1 cellular context compared by ENCODE assay signal in the genomic region with DNA sequence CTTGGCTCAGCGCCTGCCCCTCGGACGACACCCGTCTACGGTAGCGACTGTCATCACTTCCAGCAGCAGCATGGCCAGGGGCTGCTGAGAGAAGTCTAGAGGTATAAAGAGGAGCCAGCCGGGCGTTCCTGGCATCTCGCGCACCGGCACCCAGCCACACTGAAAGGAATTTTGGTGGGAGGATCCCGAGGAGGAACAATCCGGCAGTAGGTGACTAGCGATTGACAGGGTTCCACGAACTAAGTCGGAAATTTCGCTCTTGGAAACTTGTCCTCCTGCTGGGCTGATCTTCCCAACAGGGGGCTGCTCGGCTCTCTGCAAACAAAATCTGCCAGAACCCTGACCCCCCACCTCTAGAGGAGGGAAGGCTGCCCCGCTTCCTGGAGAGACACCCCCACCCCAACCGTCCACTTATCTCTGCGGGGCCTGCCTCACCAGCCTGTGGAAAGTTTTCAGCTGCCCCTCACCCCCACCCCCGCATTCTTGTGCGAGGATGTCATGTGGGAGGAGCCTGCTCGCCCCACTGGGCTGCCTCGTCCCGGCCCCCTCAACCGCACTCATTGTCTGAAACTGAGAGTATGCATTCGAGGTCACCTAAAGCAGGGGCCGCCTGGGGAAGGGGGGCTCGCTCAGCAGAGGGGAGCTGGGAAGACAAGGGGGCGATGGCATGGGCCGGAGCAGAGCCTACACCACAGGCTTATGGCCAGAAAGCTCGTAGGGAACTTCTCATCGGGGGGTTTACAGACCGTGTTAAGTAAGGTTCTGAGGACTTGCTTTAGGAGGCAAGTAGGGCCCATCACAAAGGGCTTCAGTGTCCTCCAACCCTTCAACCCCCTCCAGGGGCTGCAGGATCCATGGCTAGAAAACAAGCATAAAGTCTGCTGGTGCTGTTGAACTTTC.
A peak's percentile ranks its signal among the peaks of the same experiment; 100 is the strongest.
TF ChIP-seq lines count a peak whose summit lies in the region.

No MANE protein-coding gene starts in this region.

TF ChIP-seq in HepG2, 621 proteins besides CTCF, POLR2A, EP300 and RAD21 (continued from another document and continues in another):
- TF ChIP-seq, protein P1, sequence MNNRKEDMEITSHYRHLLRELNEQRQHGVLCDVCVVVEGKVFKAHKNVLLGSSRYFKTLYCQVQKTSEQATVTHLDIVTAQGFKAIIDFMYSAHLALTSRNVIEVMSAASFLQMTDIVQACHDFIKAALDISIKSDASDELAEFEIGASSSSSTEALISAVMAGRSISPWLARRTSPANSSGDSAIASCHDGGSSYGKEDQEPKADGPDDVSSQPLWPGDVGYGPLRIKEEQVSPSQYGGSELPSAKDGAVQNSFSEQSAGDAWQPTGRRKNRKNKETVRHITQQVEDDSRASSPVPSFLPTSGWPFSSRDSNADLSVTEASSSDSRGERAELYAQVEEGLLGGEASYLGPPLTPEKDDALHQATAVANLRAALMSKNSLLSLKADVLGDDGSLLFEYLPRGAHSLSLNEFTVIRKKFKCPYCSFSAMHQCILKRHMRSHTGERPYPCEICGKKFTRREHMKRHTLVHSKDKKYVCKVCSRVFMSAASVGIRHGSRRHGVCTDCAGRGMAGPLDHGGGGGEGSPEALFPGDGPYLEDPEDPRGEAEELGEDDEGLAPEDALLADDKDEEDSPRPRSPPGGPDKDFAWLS (CRISPR knock-in tag; IDR thresholded peaks at IDR 0.05; ENCODE audit: borderline replicate concordance) = no peak
- TF ChIP-seq, protein P2, sequence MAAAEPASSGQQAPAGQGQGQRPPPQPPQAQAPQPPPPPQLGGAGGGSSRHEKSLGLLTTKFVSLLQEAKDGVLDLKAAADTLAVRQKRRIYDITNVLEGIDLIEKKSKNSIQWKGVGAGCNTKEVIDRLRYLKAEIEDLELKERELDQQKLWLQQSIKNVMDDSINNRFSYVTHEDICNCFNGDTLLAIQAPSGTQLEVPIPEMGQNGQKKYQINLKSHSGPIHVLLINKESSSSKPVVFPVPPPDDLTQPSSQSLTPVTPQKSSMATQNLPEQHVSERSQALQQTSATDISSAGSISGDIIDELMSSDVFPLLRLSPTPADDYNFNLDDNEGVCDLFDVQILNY (CRISPR knock-in tag; conservative IDR thresholded peaks at IDR 0.05) = no peak
- TF ChIP-seq ISX (CRISPR knock-in tag; conservative IDR thresholded peaks at IDR 0.05) (no peak), BHLHE40 (IDR thresholded peaks at IDR 0.05; ENCODE audit: low read length) (no peak), HDAC6 (IDR thresholded peaks at IDR 0.05; ENCODE audit: low read depth, low read length) (no peak), NR2F2 (IDR thresholded peaks at IDR 0.05; ENCODE audit: borderline replicate concordance, low read depth) (no peak), MED1 (CRISPR knock-in tag; IDR thresholded peaks at IDR 0.05) (peak; percentile 45), ZNF614 (CRISPR knock-in tag; IDR thresholded peaks at IDR 0.05; ENCODE audit: borderline replicate concordance) (no peak), CAMTA2 (CRISPR knock-in tag; IDR thresholded peaks at IDR 0.05; ENCODE audit: borderline replicate concordance) (no peak), ZSCAN25 (CRISPR knock-in tag; IDR thresholded peaks at IDR 0.05) (no peak), ZNF260 (CRISPR knock-in tag; IDR thresholded peaks at IDR 0.05; ENCODE audit: borderline replicate concordance, low read depth) (no peak), ZNF430 (CRISPR knock-in tag; IDR thresholded peaks at IDR 0.05) (0 out of 2 replicates have a peak, but pooled peaks have one; percentile 42), MED13 (CRISPR knock-in tag; IDR thresholded peaks at IDR 0.05) (no peak), MATR3 (CRISPR knock-in tag; IDR thresholded peaks at IDR 0.05) (no peak), ZFP41 (CRISPR knock-in tag; IDR thresholded peaks at IDR 0.05; ENCODE audit: borderline replicate concordance) (no peak), LCORL (IDR thresholded peaks at IDR 0.05) (no peak), LCORL (CRISPR knock-in tag; IDR thresholded peaks at IDR 0.05) (peak; percentile 73; the same call in 1 of the 2 replicates), RFX5 (IDR thresholded peaks at IDR 0.05; ENCODE audit: low read depth, low read length) (no peak), TARDBP (CRISPR knock-in tag; IDR thresholded peaks at IDR 0.05) (peak; percentile 89), ZFP36L2 (CRISPR knock-in tag; IDR thresholded peaks at IDR 0.05) (no peak), MIER2 (CRISPR knock-in tag; IDR thresholded peaks at IDR 0.05) (no peak), HIVEP1 (CRISPR knock-in tag; IDR thresholded peaks at IDR 0.05) (peak; percentile 60; the same call in 1 of the 2 replicates), ZNF577 (CRISPR knock-in tag; IDR thresholded peaks at IDR 0.05; ENCODE audit: borderline replicate concordance, low read depth) (no peak), ZFP37 (CRISPR knock-in tag; IDR thresholded peaks at IDR 0.05; ENCODE audit: borderline replicate concordance) (no peak), RFX1 (IDR thresholded peaks at IDR 0.05) (no peak), SCMH1 (CRISPR knock-in tag; IDR thresholded peaks at IDR 0.05; ENCODE audit: borderline replicate concordance) (no peak), ZNF678 (CRISPR knock-in tag; IDR thresholded peaks at IDR 0.05) (no peak), ZNF792 (CRISPR knock-in tag; IDR thresholded peaks at IDR 0.05) (0 out of 2 replicates have a peak, but pooled peaks have one; percentile 14), TP53 (CRISPR knock-in tag; conservative IDR thresholded peaks at IDR 0.05) (no peak), XBP1 (CRISPR knock-in tag; IDR thresholded peaks at IDR 0.05) (no peak), MYC (CRISPR knock-in tag; IDR thresholded peaks at IDR 0.05; ENCODE audit: borderline replicate concordance) (no peak), MEIS2 (CRISPR knock-in tag; IDR thresholded peaks at IDR 0.05) (no peak), ZBTB1 (CRISPR knock-in tag; IDR thresholded peaks at IDR 0.05; ENCODE audit: borderline replicate concordance) (no peak), KLF9 (CRISPR knock-in tag; IDR thresholded peaks at IDR 0.05; ENCODE audit: low read depth) (no peak), JDP2 (CRISPR knock-in tag; IDR thresholded peaks at IDR 0.05; ENCODE audit: borderline replicate concordance) (no peak), CREB1 (IDR thresholded peaks at IDR 0.05) (no peak), CREB1 (CRISPR knock-in tag; IDR thresholded peaks at IDR 0.05) (peak; percentile 64)
- TF ChIP-seq, protein P3, sequence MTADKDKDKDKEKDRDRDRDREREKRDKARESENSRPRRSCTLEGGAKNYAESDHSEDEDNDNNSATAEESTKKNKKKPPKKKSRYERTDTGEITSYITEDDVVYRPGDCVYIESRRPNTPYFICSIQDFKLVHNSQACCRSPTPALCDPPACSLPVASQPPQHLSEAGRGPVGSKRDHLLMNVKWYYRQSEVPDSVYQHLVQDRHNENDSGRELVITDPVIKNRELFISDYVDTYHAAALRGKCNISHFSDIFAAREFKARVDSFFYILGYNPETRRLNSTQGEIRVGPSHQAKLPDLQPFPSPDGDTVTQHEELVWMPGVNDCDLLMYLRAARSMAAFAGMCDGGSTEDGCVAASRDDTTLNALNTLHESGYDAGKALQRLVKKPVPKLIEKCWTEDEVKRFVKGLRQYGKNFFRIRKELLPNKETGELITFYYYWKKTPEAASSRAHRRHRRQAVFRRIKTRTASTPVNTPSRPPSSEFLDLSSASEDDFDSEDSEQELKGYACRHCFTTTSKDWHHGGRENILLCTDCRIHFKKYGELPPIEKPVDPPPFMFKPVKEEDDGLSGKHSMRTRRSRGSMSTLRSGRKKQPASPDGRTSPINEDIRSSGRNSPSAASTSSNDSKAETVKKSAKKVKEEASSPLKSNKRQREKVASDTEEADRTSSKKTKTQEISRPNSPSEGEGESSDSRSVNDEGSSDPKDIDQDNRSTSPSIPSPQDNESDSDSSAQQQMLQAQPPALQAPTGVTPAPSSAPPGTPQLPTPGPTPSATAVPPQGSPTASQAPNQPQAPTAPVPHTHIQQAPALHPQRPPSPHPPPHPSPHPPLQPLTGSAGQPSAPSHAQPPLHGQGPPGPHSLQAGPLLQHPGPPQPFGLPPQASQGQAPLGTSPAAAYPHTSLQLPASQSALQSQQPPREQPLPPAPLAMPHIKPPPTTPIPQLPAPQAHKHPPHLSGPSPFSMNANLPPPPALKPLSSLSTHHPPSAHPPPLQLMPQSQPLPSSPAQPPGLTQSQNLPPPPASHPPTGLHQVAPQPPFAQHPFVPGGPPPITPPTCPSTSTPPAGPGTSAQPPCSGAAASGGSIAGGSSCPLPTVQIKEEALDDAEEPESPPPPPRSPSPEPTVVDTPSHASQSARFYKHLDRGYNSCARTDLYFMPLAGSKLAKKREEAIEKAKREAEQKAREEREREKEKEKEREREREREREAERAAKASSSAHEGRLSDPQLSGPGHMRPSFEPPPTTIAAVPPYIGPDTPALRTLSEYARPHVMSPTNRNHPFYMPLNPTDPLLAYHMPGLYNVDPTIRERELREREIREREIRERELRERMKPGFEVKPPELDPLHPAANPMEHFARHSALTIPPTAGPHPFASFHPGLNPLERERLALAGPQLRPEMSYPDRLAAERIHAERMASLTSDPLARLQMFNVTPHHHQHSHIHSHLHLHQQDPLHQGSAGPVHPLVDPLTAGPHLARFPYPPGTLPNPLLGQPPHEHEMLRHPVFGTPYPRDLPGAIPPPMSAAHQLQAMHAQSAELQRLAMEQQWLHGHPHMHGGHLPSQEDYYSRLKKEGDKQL (CRISPR knock-in tag; IDR thresholded peaks at IDR 0.05; ENCODE audit: low read depth) = peak; percentile 44; the same call in 1 of the 2 replicates
- TF ChIP-seq, protein P4, sequence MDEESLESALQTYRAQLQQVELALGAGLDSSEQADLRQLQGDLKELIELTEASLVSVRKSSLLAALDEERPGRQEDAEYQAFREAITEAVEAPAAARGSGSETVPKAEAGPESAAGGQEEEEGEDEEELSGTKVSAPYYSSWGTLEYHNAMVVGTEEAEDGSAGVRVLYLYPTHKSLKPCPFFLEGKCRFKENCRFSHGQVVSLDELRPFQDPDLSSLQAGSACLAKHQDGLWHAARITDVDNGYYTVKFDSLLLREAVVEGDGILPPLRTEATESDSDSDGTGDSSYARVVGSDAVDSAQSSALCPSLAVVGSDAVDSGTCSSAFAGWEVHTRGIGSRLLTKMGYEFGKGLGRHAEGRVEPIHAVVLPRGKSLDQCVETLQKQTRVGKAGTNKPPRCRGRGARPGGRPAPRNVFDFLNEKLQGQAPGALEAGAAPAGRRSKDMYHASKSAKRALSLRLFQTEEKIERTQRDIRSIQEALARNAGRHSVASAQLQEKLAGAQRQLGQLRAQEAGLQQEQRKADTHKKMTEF (CRISPR knock-in tag; IDR thresholded peaks at IDR 0.05) = 0 out of 2 replicates have a peak, but pooled peaks have one; percentile 17
- TF ChIP-seq, protein P5, sequence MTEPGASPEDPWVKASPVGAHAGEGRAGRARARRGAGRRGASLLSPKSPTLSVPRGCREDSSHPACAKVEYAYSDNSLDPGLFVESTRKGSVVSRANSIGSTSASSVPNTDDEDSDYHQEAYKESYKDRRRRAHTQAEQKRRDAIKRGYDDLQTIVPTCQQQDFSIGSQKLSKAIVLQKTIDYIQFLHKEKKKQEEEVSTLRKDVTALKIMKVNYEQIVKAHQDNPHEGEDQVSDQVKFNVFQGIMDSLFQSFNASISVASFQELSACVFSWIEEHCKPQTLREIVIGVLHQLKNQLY (CRISPR knock-in tag; IDR thresholded peaks at IDR 0.05) = no peak
- TF ChIP-seq, protein P6, sequence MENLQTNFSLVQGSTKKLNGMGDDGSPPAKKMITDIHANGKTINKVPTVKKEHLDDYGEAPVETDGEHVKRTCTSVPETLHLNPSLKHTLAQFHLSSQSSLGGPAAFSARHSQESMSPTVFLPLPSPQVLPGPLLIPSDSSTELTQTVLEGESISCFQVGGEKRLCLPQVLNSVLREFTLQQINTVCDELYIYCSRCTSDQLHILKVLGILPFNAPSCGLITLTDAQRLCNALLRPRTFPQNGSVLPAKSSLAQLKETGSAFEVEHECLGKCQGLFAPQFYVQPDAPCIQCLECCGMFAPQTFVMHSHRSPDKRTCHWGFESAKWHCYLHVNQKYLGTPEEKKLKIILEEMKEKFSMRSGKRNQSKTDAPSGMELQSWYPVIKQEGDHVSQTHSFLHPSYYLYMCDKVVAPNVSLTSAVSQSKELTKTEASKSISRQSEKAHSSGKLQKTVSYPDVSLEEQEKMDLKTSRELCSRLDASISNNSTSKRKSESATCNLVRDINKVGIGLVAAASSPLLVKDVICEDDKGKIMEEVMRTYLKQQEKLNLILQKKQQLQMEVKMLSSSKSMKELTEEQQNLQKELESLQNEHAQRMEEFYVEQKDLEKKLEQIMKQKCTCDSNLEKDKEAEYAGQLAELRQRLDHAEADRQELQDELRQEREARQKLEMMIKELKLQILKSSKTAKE (CRISPR knock-in tag; IDR thresholded peaks at IDR 0.05; ENCODE audit: borderline replicate concordance) = peak; percentile 74; the same call in 1 of the 2 replicates
- TF ChIP-seq, protein P7, sequence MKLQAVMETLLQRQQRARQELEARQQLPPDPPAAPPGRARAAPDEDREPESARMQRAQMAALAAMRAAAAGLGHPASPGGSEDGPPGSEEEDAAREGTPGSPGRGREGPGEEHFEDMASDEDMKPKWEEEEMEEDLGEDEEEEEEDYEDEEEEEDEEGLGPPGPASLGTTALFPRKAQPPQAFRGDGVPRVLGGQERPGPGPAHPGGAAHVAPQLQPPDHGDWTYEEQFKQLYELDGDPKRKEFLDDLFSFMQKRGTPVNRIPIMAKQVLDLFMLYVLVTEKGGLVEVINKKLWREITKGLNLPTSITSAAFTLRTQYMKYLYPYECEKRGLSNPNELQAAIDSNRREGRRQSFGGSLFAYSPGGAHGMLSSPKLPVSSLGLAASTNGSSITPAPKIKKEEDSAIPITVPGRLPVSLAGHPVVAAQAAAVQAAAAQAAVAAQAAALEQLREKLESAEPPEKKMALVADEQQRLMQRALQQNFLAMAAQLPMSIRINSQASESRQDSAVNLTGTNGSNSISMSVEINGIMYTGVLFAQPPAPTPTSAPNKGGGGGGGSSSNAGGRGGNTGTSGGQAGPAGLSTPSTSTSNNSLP (IDR thresholded peaks at IDR 0.05; ENCODE audit: low read depth, low read length) = 0 out of 2 replicates have a peak, but pooled peaks have one; percentile 34
- TF ChIP-seq, protein P8, sequence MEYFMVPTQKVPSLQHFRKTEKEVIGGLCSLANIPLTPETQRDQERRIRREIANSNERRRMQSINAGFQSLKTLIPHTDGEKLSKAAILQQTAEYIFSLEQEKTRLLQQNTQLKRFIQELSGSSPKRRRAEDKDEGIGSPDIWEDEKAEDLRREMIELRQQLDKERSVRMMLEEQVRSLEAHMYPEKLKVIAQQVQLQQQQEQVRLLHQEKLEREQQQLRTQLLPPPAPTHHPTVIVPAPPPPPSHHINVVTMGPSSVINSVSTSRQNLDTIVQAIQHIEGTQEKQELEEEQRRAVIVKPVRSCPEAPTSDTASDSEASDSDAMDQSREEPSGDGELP (IDR thresholded peaks at IDR 0.05; ENCODE audit: borderline replicate concordance, low read depth) = peak; percentile 72; the same call in 1 of the 2 replicates
- TF ChIP-seq, protein P9, sequence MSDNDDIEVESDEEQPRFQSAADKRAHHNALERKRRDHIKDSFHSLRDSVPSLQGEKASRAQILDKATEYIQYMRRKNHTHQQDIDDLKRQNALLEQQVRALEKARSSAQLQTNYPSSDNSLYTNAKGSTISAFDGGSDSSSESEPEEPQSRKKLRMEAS (IDR thresholded peaks at IDR 0.05) = peak; percentile 46; the same call in 1 of the 2 replicates
- TF ChIP-seq, protein P10, sequence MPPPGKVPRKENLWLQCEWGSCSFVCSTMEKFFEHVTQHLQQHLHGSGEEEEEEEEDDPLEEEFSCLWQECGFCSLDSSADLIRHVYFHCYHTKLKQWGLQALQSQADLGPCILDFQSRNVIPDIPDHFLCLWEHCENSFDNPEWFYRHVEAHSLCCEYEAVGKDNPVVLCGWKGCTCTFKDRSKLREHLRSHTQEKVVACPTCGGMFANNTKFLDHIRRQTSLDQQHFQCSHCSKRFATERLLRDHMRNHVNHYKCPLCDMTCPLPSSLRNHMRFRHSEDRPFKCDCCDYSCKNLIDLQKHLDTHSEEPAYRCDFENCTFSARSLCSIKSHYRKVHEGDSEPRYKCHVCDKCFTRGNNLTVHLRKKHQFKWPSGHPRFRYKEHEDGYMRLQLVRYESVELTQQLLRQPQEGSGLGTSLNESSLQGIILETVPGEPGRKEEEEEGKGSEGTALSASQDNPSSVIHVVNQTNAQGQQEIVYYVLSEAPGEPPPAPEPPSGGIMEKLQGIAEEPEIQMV (CRISPR knock-in tag; IDR thresholded peaks at IDR 0.05; ENCODE audit: low read depth) = no peak
